In the genomic region with DNA sequence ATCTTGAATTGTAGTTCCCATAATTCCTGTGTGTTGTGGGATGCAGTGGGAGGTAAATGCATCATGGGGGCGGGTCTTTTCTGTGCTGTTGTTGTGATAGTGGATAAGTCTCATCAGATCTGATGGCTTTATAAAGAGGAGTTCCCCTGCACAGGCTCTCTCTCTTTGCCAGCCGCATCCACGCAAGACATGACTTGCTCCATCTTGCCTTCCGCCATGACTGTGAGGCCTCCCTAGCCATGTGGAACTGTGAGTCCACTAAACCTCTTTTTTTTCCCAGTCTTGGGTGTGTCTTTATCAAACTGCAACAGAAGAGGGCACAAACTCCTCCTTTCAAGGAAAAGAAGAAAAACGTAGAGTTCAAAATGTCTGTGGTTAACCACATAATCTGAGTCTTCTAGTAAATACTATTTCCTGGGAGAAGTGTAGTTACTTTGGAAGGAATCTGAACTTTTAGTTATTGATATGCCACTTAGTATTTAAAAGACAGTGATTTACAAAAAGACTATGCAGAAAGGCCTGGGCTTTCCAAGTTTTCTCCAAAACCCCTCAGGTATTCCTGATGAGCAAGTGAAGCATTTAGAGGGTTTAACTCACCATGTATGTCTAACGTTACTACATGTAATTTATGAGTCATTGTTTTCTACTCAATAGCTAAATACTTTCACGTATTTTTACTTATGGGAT, we compare ENCODE assay signal across 13 cellular contexts. TPM values are rescaled to one million over a fixed set of nuclear protein-coding genes. Genes with fewer than 3 reads are reported as not detected.
DNase-seq lines count a peak whose midpoint lies in the region; ATAC-seq and TF ChIP-seq lines count a peak whose summit lies in the region.
"Had no signal": no experiment of that assay in that cellular context is flagged by ENCODE, and none has a peak within 500 bp of the region (broad histone marks: within the 10 kb centered on the region; RNA-seq: fewer than 3 reads in every experiment).

No MANE protein-coding gene starts in this region.

- H3K4me1 ChIP-seq in BLaER1: peaks cover 27% of the 10 kb centered on the region
- no peaks in the 10 kb centered on the region for H3K4me1 ChIP-seq in body of pancreas
- H3K4me1 ChIP-seq: adrenal gland, right lobe of liver had no signal

- no peak overlapping the region for H3K4me3 ChIP-seq in BLaER1
- H3K4me3 ChIP-seq in Jurkat, Clone E6-1 (ENCODE audit: low read length): no peak overlapping the region
- no peak overlapping the region for H3K4me3 ChIP-seq in body of pancreas
- H3K4me3 ChIP-seq: adrenal gland, right lobe of liver, SK-N-MC had no signal

- H3K9ac ChIP-seq in BLaER1: no peak overlapping the region

- peak; percentile 71 for DNase-seq in Jurkat, Clone E6-1 (ENCODE audit: low read depth, low spot score)
- DNase-seq in body of pancreas (no peak), iris pigment epithelial cell (ENCODE audit: low read depth) (peak; percentile 80), DMS114 treated with DMSO at 0.1 percent for 48 hours (lab: John Stamatoyannopoulos, UW; ENCODE audit: unreplicated experiment) (no peak)
- DNase-seq: CD8-positive, alpha-beta memory T cell; NCI-H2171; right lobe of liver had no signal

- H3K27me3 ChIP-seq in BLaER1 (no peaks in the 10 kb centered on the region), body of pancreas (no peaks in the 10 kb centered on the region)
- H3K27me3 ChIP-seq: adrenal gland, right lobe of liver had no signal

- no peaks in the 10 kb centered on the region for H4K20me1 ChIP-seq in BLaER1

- H3K27ac ChIP-seq in BLaER1: no peak overlapping the region
- no peak overlapping the region for H3K27ac ChIP-seq in body of pancreas
- H3K27ac ChIP-seq: adrenal gland, right lobe of liver, SK-N-MC had no signal

- ATAC-seq in body of pancreas: peak; percentile 25
- ATAC-seq in HG03439 (IDR thresholded peaks at IDR 0.05; ENCODE audit: unreplicated experiment): no peak
- no peak for ATAC-seq in HG02852 (IDR thresholded peaks at IDR 0.05; ENCODE audit: unreplicated experiment)
- ATAC-seq in HG03095 (IDR thresholded peaks at IDR 0.05; ENCODE audit: unreplicated experiment): no peak

- H3K4me2 ChIP-seq in BLaER1: peak overlapping the region; percentile 18; the same call in 1 of the 2 replicates

- 78 to 81% methylated on average over 7 of the region's 7 CpGs for WGBS in body of pancreas, 2 donors

- TF ChIP-seq POLR2A in body of pancreas (IDR thresholded peaks at IDR 0.05): no peak

- H3K36me3 ChIP-seq in BLaER1: peaks cover 16% of the 10 kb centered on the region
- peaks cover 0 to 6% of the 10 kb centered on the region in 2 donors for H3K36me3 ChIP-seq in body of pancreas (replicated peaks in 1 of 2; ENCODE audit: insufficient read depth in 1 of 2, low read depth in 2 of 2)

- no peaks in the 10 kb centered on the region for H3K9me3 ChIP-seq in BLaER1
- H3K9me3 ChIP-seq in body of pancreas: no peaks in the 10 kb centered on the region
- H3K9me3 ChIP-seq: right lobe of liver had no signal

- no peak for TF ChIP-seq CTCF in body of pancreas (IDR thresholded peaks at IDR 0.05)

- intact Hi-C loops in body of pancreas (cut with DNase I): no loop called here

RNA-seq across cellular contexts. Expression of a gene that starts 10.0 kb away (rescaled TPM):
- polyA plus RNA-seq in Jurkat, Clone E6-1 (2012; ENCODE audit: insufficient read depth, insufficient read length): 31.8 TPM
- 100 to 1,000 TPM in 1 of 2 donors, 10 to 100 TPM in 1; 47.0 to 104 TPM for total RNA-seq in body of pancreas
- total RNA-seq: CD8-positive, alpha-beta memory T cell had no signal

Comparison
In these comparisons a context has a peak if more than half of its experiments do, and no peak if none do; other contexts are left out.
1. DNase-seq: peak in Jurkat, Clone E6-1 (single experiment) and iris pigment epithelial cell (single experiment); none in body of pancreas (0 of 4) and DMS114 treated with DMSO at 0.1 percent for 48 hours (single experiment).